In genomic region chr10:130046591-130046990, GRCh38 we compare ENCODE assay signal across 23 cellular contexts.
"Had no signal": no experiment of that assay in that cellular context is flagged by ENCODE, and none has a peak within 500 bp of the region (broad histone marks: within the 10 kb centered on the region; RNA-seq: fewer than 3 reads in every experiment).

No MANE protein-coding gene starts in this region.

- H3K4me3 Mint-ChIP-seq: activated CD4-positive, alpha-beta memory T cell treated with anti-CD3 and anti-CD28 coated beads, Interleukin-2, amount 10 ng/mL, durations not matched to agents 7 days and 5 days; activated CD4-positive, alpha-beta T cell treated with anti-CD3 and anti-CD28 coated beads, Interleukin-2, amount 10 ng/mL, durations not matched to agents 7 days and 5 days; activated naive CD4-positive, alpha-beta T cell treated with anti-CD3 and anti-CD28 coated beads for 36 hours; activated naive CD8-positive, alpha-beta T cell; activated T-helper 17 cell treated with anti-CD3 and anti-CD28 coated beads, Interleukin-2, amount 50 U/mL, for 72 hours; brain; central memory CD8-positive, alpha-beta T cell; T-cell had no signal

- H3K4me1 Mint-ChIP-seq: activated CD4-positive, alpha-beta memory T cell treated with anti-CD3 and anti-CD28 coated beads, Interleukin-2, amount 10 ng/mL, durations not matched to agents 7 days and 5 days; activated CD4-positive, alpha-beta T cell treated with anti-CD3 and anti-CD28 coated beads, Interleukin-2, amount 10 ng/mL, durations not matched to agents 7 days and 5 days; activated T-helper 17 cell treated with anti-CD3 and anti-CD28 coated beads, Interleukin-2, amount 50 U/mL, for 72 hours; brain; central memory CD8-positive, alpha-beta T cell; T-cell had no signal

- ATAC-seq: activated T-helper 17 cell treated with anti-CD3 and anti-CD28 coated beads, Interleukin-2, amount 50 U/mL, for 72 hours; PC-3; T-cell had no signal

- H3K27ac Mint-ChIP-seq: activated CD4-positive, alpha-beta memory T cell treated with anti-CD3 and anti-CD28 coated beads, Interleukin-2, amount 10 ng/mL, durations not matched to agents 7 days and 5 days; activated CD4-positive, alpha-beta T cell treated with anti-CD3 and anti-CD28 coated beads, Interleukin-2, amount 10 ng/mL, durations not matched to agents 7 days and 5 days; activated naive CD4-positive, alpha-beta T cell treated with anti-CD3 and anti-CD28 coated beads for 36 hours; activated naive CD8-positive, alpha-beta T cell; activated T-helper 17 cell treated with anti-CD3 and anti-CD28 coated beads, Interleukin-2, amount 50 U/mL, for 72 hours; brain; T-cell had no signal

- H3K36me3 Mint-ChIP-seq: activated naive CD8-positive, alpha-beta T cell; brain; T-cell had no signal

- H3K9me3 Mint-ChIP-seq: activated CD4-positive, alpha-beta memory T cell treated with anti-CD3 and anti-CD28 coated beads, Interleukin-2, amount 10 ng/mL, durations not matched to agents 7 days and 5 days; activated CD4-positive, alpha-beta T cell treated with anti-CD3 and anti-CD28 coated beads, Interleukin-2, amount 10 ng/mL, durations not matched to agents 7 days and 5 days; activated naive CD4-positive, alpha-beta T cell treated with anti-CD3 and anti-CD28 coated beads for 36 hours; activated T-helper 17 cell treated with anti-CD3 and anti-CD28 coated beads, Interleukin-2, amount 50 U/mL, for 72 hours; central memory CD8-positive, alpha-beta T cell; T-cell had no signal

- DNase-seq: activated CD4-positive, alpha-beta memory T cell treated with anti-CD3 and anti-CD28 coated beads, Interleukin-2, amount 10 ng/mL, durations not matched to agents 7 days and 5 days; activated CD4-positive, alpha-beta T cell treated with anti-CD3 and anti-CD28 coated beads, Interleukin-2, amount 10 ng/mL, durations not matched to agents 7 days and 5 days; activated CD4-positive, CD25-positive, alpha-beta regulatory T cell; activated gamma-delta T cell; activated naive CD4-positive, alpha-beta T cell treated with anti-CD3 and anti-CD28 coated beads for 36 hours; activated T-cell treated with anti-CD3 and anti-CD28 coated beads for 4 hours; activated T-cell treated with anti-CD3 and anti-CD28 coated beads, Interleukin-2, amount 50 U/mL, for 48 hours; amygdala; IMR-90; KG1; NCI-H1092; NCI-H1694 treated with DMSO at 0.1 percent for 48 hours; NCI-H2029 treated with DMSO at 0.1 percent for 48 hours; NCI-H510A treated with DMSO at 0.1 percent for 48 hours; PC-3; SIG-M5; T-cell; T-helper 2 cell had no signal

- H3K27ac ChIP-seq: VCaP had no signal
